In the genomic region with DNA sequence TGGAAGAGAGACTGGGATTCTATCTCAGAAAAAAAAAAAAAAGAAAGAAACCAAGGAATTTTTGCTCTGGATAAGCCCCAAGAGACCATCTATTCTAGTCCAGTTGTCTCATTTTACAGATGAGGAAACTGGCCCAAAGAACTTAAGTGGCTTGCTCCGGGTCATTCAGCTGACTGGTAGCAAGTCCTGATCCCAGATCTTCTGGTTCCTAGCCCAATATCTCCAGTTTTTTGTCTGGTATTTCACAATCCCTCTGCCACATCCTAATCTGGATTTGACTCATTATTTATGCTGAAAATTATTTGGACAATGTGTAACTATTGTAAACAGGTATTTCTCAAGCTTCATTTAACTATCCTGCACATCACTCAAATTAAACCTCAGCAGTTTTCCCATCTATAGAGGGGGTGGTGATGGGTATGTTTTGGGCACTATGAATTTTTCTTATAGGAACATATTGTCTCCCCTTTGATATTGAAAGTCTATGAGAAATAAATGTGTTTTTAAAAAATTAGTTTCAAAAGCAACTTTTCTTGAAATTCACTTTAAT, we compare ENCODE assay signal across 1 cellular context.
TF ChIP-seq lines count a peak whose summit lies in the region.

No MANE protein-coding gene starts in this region.

TF ChIP-seq in IMR-90, 13 proteins besides CTCF, POLR2A, EP300 and RAD21 (continued from another document):
- TF ChIP-seq, protein P1, sequence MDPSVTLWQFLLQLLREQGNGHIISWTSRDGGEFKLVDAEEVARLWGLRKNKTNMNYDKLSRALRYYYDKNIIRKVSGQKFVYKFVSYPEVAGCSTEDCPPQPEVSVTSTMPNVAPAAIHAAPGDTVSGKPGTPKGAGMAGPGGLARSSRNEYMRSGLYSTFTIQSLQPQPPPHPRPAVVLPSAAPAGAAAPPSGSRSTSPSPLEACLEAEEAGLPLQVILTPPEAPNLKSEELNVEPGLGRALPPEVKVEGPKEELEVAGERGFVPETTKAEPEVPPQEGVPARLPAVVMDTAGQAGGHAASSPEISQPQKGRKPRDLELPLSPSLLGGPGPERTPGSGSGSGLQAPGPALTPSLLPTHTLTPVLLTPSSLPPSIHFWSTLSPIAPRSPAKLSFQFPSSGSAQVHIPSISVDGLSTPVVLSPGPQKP (IDR thresholded peaks at IDR 0.05; ENCODE audit: borderline replicate concordance, low read depth, low read length): no peak
- TF ChIP-seq, protein P2, sequence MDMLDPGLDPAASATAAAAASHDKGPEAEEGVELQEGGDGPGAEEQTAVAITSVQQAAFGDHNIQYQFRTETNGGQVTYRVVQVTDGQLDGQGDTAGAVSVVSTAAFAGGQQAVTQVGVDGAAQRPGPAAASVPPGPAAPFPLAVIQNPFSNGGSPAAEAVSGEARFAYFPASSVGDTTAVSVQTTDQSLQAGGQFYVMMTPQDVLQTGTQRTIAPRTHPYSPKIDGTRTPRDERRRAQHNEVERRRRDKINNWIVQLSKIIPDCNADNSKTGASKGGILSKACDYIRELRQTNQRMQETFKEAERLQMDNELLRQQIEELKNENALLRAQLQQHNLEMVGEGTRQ (IDR thresholded peaks at IDR 0.05; ENCODE audit: low read depth, low read length): no peak
- TF ChIP-seq BHLHE40 (IDR thresholded peaks at IDR 0.05; ENCODE audit: low read depth, low read length) (no peak), MAFK (IDR thresholded peaks at IDR 0.05; ENCODE audit: low read depth, low read length) (no peak), CHD1 (IDR thresholded peaks at IDR 0.05; ENCODE audit: low read depth, low read length) (no peak)
